In genomic region chr3:127760361-127760760, GRCh38 we compare ENCODE assay signal across 25 cellular contexts.
A peak's percentile ranks its signal among the peaks of the same experiment; 100 is the strongest.
DNase-seq lines count a peak whose midpoint lies in the region; ATAC-seq, FAIRE-seq and TF ChIP-seq lines count a peak whose summit lies in the region.
"Had no signal": no experiment of that assay in that cellular context is flagged by ENCODE, and none has a peak within 500 bp of the region (broad histone marks: within the 10 kb centered on the region; RNA-seq: fewer than 3 reads in every experiment).

No MANE protein-coding gene starts in this region.

- no peak overlapping the region for H3K18ac ChIP-seq in H1 (ENCODE audit: extremely low read depth, low read length)

- no peaks in the 10 kb centered on the region for H3K23me2 ChIP-seq in H1 (ENCODE audit: low read depth, low read length)

- H2AFZ ChIP-seq in H1 (ENCODE audit: low read length): no peak overlapping the region
- H2AFZ ChIP-seq: hepatocyte, neural progenitor cell had no signal

- no peak overlapping the region for H2AK5ac ChIP-seq in H1 (ENCODE audit: low read depth, low read length)

- H3K9me3 ChIP-seq in H1 (ENCODE audit: insufficient read depth in 2 of 2, low read depth in 1 of 2, low read length in 1 of 2): no peaks in the 10 kb centered on the region
- no peaks in the 10 kb centered on the region for H3K9me3 ChIP-seq in subcutaneous abdominal adipose tissue (ENCODE audit: control insufficient read depth in 5 of 5, low read length in 5 of 5)

- no peak overlapping the region for H3K4ac ChIP-seq in H1 (replicated peaks; ENCODE audit: insufficient read length, low read depth, low read length)

- no peaks in the 10 kb centered on the region for H3K36me3 ChIP-seq in H1 (ENCODE audit: control insufficient read depth in 2 of 4, insufficient read depth in 4 of 4, low read length in 3 of 4)
- H3K36me3 ChIP-seq in subcutaneous abdominal adipose tissue (ENCODE audit: control insufficient read depth in 5 of 5, insufficient read depth in 5 of 5, low read length in 5 of 5): peaks cover 0 to 40% (median 22%) of the 10 kb centered on the region in 5 donors
- H3K36me3 ChIP-seq: brain microvascular endothelial cell, neural progenitor cell had no signal

- no peak overlapping the region for H2BK5ac ChIP-seq in H1 (ENCODE audit: low read depth, low read length)

- no peak overlapping the region for H4K91ac ChIP-seq in H1 (replicated peaks; ENCODE audit: insufficient read length, low read length)

- H4K20me1 ChIP-seq in H1 (replicated peaks in 1 of 2; ENCODE audit: control insufficient read depth in 1 of 2, insufficient read depth in 2 of 2, low read length in 2 of 2): no peaks in the 10 kb centered on the region

- H2BK15ac ChIP-seq in H1 (ENCODE audit: low read length): no peak overlapping the region

- peak; percentile 7 for ATAC-seq in left lobe of liver
- ATAC-seq: activated naive CD8-positive, alpha-beta T cell treated with anti-CD3 and anti-CD28 coated beads, Interleukin-2, amount 50 U/mL, for 24 hours had no signal

- H2BK20ac ChIP-seq in H1 (ENCODE audit: low read length): no peak overlapping the region

- DNase-seq in NCI-H1092 (lab: John Stamatoyannopoulos, UW) (peak; percentile 14), NCI-H1092 treated with DMSO at 0.1 percent for 48 hours (lab: John Stamatoyannopoulos, UW) (no peak), H1 (ENCODE audit: low read depth in 1 of 2, low spot score in 2 of 2) (no peak), left lobe of liver (ENCODE audit: low spot score) (no peak), NCI-H82 (lab: John Stamatoyannopoulos, UW) (no peak), T1000 (lab: John Stamatoyannopoulos, UW) (no peak), mucosa of gallbladder (ENCODE audit: low spot score) (no peak)
- DNase-seq: 8988T; activated CD4-positive, alpha-beta T cell treated with anti-CD3 and anti-CD28 coated beads, Interleukin-2, amount 50 U/mL, for 48 hours; activated CD4-positive, CD25-positive, alpha-beta regulatory T cell; activated effector memory CD4-positive, alpha-beta T cell treated with Interleukin-2 at 50 U/mL for 16 hours; activated naive CD8-positive, alpha-beta T cell treated with anti-CD3 and anti-CD28 coated beads, Interleukin-2, amount 50 U/mL, for 24 hours; brain microvascular endothelial cell; CD8-positive, alpha-beta memory T cell; dermis blood vessel endothelial cell; immature natural killer cell; NCI-H1048; NCI-H2081; NCI-H510A treated with DMSO at 0.1 percent for 48 hours; stimulated activated CD4-positive, alpha-beta T cell treated with anti-CD3 and anti-CD28 coated beads, Interleukin-4, amount 100 ng/mL, for 4 hours had no signal

- POLR2A ChIA-PET in H1 (lab: Charles Lee; ENCODE audit: partially characterized antibody): interaction anchor here (1.4 kb wide), 1 partner anchor 28 kb away, joined by 3 read pairs; no protein-coding TSS in a partner anchor

- H3K14ac ChIP-seq in H1 (ENCODE audit: insufficient read length): no peak overlapping the region

- no peak overlapping the region for H3K23ac ChIP-seq in H1 (ENCODE audit: insufficient read length)

- CTCF ChIA-PET in H1 (lab: Charles Lee; ENCODE audit: partially characterized antibody): interaction anchor here (0.6 to 3.5 kb wide), 11 partner anchors 9 to 229 kb away, joined by 3 to 35 read pairs (median 5); partner anchors contain the start of gene MGLL

- H2BK12ac ChIP-seq in H1 (ENCODE audit: low read depth, low read length): no peak overlapping the region

- TF ChIP-seq CTCF in H1 (IDR thresholded peaks at IDR 0.05; ENCODE audit: control extremely low read depth in 1 of 3, insufficient read depth in 1 of 3, low read depth in 1 of 3, low read length in 3 of 3): no peak

- H3K4me1 ChIP-seq in H1 (replicated peaks in 1 of 4; ENCODE audit: control insufficient read depth in 3 of 4, insufficient read depth in 4 of 4, low read length in 3 of 4) (no peaks in the 10 kb centered on the region), subcutaneous abdominal adipose tissue (ENCODE audit: control insufficient read depth in 5 of 5, insufficient read depth in 5 of 5, low read length in 5 of 5) (peaks cover 10 to 57% (median 44%) of the 10 kb centered on the region in 5 donors)

- peak overlapping the region; percentile 3; the same call in 1 of the 2 replicates for H4K8ac ChIP-seq in H1 (ENCODE audit: extremely low read depth, insufficient read depth, low read length)

- H3K27ac ChIP-seq in H1 (ENCODE audit: low read depth, low read length): no peak overlapping the region
- peak overlapping the region; percentile 24 for H3K27ac ChIP-seq in subcutaneous abdominal adipose tissue (ENCODE audit: low read depth, low read length)
- H3K27ac ChIP-seq: brain microvascular endothelial cell, hepatocyte, neural progenitor cell had no signal

- H3K27me3 ChIP-seq in H1 (replicated peaks in 1 of 4; ENCODE audit: control insufficient read depth in 3 of 4, extremely low read depth in 1 of 4, insufficient read depth in 3 of 4, low read length in 3 of 4) (0 out of 7 replicates have a peak, but pooled peaks cover 0 to 2% (median 0%) of the 10 kb centered on the region in 4 experiments), subcutaneous abdominal adipose tissue (ENCODE audit: control insufficient read depth in 5 of 5, insufficient read depth in 4 of 5, low read length in 5 of 5) (no peaks in the 10 kb centered on the region)
- H3K27me3 ChIP-seq: brain microvascular endothelial cell, hepatocyte, neural progenitor cell had no signal

- H3K79me1 ChIP-seq in H1 (ENCODE audit: low read depth, low read length): no peaks in the 10 kb centered on the region

- H4K5ac ChIP-seq in H1 (ENCODE audit: insufficient read length, low read depth, low read length): no peak overlapping the region

- H3K4me3 ChIP-seq in H1 (ENCODE audit: extremely low read depth in 1 of 4, insufficient read depth in 2 of 4, low read depth in 3 of 4, low read length in 4 of 4) (no peak overlapping the region), subcutaneous abdominal adipose tissue (ENCODE audit: low read depth in 1 of 5, low read length in 5 of 5) (no peak overlapping the region)
- H3K4me3 ChIP-seq: hepatocyte, lung, neural progenitor cell had no signal

- no peak for FAIRE-seq in H1 (lab: Jason Lieb, UNC)
- FAIRE-seq: endothelial cell of umbilical vein had no signal

- no peak overlapping the region for H2BK120ac ChIP-seq in H1 (replicated peaks; ENCODE audit: low read depth, low read length)

- no peak for TF ChIP-seq POLR2A in H1 (IDR thresholded peaks at IDR 0.05; ENCODE audit: control extremely low read depth in 1 of 2, low read depth in 2 of 2, low read length in 2 of 2)

- H3K79me2 ChIP-seq in H1 (ENCODE audit: control insufficient read depth in 1 of 2, insufficient read depth in 2 of 2, low read length in 2 of 2): no peaks in the 10 kb centered on the region
- H3K79me2 ChIP-seq: hepatocyte had no signal

- H3K56ac ChIP-seq in H1 (replicated peaks; ENCODE audit: insufficient read length, low read depth, low read length): no peak overlapping the region

- WGBS in H1 (ENCODE audit: extremely low coverage in 1 of 2, insufficient coverage in 1 of 2, insufficient read length in 1 of 2, insufficient replicate concordance in 2 of 2, low coverage in 1 of 2, low lambda C conversion rate in 2 of 2, missing lambda C conversion rate in 1 of 2), 2 experiments: 90% methylated on average over 14 of the region's 14 CpGs; no CpG with 5 or more reads in 1 of the 2 experiments

- H3K9ac ChIP-seq in H1 (replicated peaks in 1 of 4; ENCODE audit: extremely low read depth in 1 of 4, low read depth in 3 of 4, low read length in 3 of 4) (no peak overlapping the region), subcutaneous abdominal adipose tissue (ENCODE audit: low read length in 5 of 5) (no peak overlapping the region)
- H3K9ac ChIP-seq: neural progenitor cell had no signal

- TF ChIP-seq RAD21 in H1 (IDR thresholded peaks at IDR 0.05 in 1 of 2, conservative IDR thresholded peaks at IDR 0.05 in 1 of 2; ENCODE audit: low read depth in 2 of 2, low read length in 2 of 2): no peak

- H3K4me2 ChIP-seq in H1 (ENCODE audit: insufficient read depth in 1 of 2, low read depth in 2 of 2, low read length in 2 of 2): no peak overlapping the region
- H3K4me2 ChIP-seq: hepatocyte, neural progenitor cell had no signal

- TF ChIP-seq EP300 in H1 (IDR thresholded peaks at IDR 0.05; ENCODE audit: borderline replicate concordance in 1 of 2, low read depth in 2 of 2, low read length in 2 of 2): no peak

TF ChIP-seq in H1, 55 proteins besides CTCF, POLR2A, EP300 and RAD21 (continues in another document):
- no peak for TF ChIP-seq RNF2 (IDR thresholded peaks at IDR 0.05; ENCODE audit: borderline replicate concordance, low read depth, low read length, missing control alignments, poor library complexity, severe bottlenecking)
- TF ChIP-seq CHD1 (IDR thresholded peaks at IDR 0.05; ENCODE audit: low read depth, low read length): no peak
- no peak for TF ChIP-seq EZH2 (IDR thresholded peaks at IDR 0.05; ENCODE audit: low read depth, low read length, severe bottlenecking)
- no peak for TF ChIP-seq SP1 (IDR thresholded peaks at IDR 0.05; ENCODE audit: low read depth, low read length)
- TF ChIP-seq GABPA (IDR thresholded peaks at IDR 0.05; ENCODE audit: borderline replicate concordance, insufficient read depth, low read length): no peak
- no peak for TF ChIP-seq NANOG (IDR thresholded peaks at IDR 0.05; ENCODE audit: insufficient read depth, low read depth, low read length, poor library complexity, severe bottlenecking)
- no peak for TF ChIP-seq SIX5 (IDR thresholded peaks at IDR 0.05; ENCODE audit: low read depth, low read length)
- TF ChIP-seq YY1 (IDR thresholded peaks at IDR 0.05; ENCODE audit: low read depth, low read length): no peak
- TF ChIP-seq JUN (IDR thresholded peaks at IDR 0.05; ENCODE audit: low read depth, low read length): no peak
- TF ChIP-seq MAX (IDR thresholded peaks at IDR 0.05): no peak
- TF ChIP-seq SRF (IDR thresholded peaks at IDR 0.05; ENCODE audit: low read depth, low read length): no peak
- TF ChIP-seq TBP (IDR thresholded peaks at IDR 0.05; ENCODE audit: low read depth, low read length): no peak
- no peak for TF ChIP-seq HDAC2 (IDR thresholded peaks at IDR 0.05; ENCODE audit: borderline replicate concordance in 1 of 2, low read depth in 2 of 2, low read length in 2 of 2)
- no peak for TF ChIP-seq PHF8 (conservative IDR thresholded peaks at IDR 0.05; ENCODE audit: low read depth, low read length)
